Comparison of ENCODE assay signal across 10 cellular contexts in the genomic region with DNA sequence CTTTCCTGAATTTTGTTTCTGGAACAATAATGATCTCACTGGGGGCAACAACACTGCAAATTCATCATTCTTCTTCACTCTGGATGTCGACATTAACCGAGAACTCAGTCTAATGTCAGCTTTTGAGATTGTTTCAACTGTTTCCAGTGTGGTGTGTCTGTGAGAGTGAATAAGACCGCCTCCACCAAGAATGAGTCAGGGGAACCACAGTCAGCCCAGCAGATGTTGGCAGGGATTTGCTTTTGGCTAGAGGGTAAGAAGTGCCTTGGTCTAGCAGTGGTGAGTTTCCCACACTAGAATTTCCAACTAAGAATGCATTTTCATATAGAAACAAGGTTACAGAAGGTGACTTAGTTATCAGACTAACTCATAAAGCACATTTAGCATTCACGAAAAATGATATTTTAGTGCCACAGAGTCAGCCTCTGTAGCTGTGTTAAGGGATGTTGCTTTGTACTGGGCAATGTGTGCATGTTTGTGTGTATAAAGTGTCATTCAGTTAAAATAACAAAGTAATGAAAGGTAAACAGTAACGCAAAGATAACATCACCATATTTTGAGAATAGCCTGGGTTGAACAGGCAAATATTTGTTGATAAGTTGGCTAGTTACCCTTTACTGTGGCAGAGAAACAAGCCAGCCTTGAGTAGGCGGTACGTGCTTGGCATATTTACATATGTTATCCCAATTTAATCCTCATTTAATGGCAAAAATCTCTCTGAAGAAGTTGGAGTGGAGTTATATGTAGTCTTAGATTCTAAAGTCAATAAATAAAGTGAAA.
A peak's percentile ranks its signal among the peaks of the same experiment; 100 is the strongest.
DNase-seq lines count a peak whose midpoint lies in the region; ATAC-seq and TF ChIP-seq lines count a peak whose summit lies in the region.
"Had no signal": no experiment of that assay in that cellular context is flagged by ENCODE, and none has a peak within 500 bp of the region (broad histone marks: within the 10 kb centered on the region; RNA-seq: fewer than 3 reads in every experiment).

No MANE protein-coding gene starts in this region.

- DNase-seq in DMS 273 (lab: John Stamatoyannopoulos, UW; ENCODE audit: unreplicated experiment) = peak; percentile 31
- DNase-seq in DMS 273 treated with DMSO at 0.1 percent for 48 hours (lab: John Stamatoyannopoulos, UW) = no peak
- DNase-seq in LNCaP clone FGC (ENCODE audit: low read depth) = peak; percentile 92
- no peak for DNase-seq in coronary artery (ENCODE audit: low spot score)
- peak; percentile 71 for DNase-seq in smooth muscle cell of the brain vasculature (ENCODE audit: low read depth, low spot score)
- no peak for DNase-seq in activated CD8-positive, alpha-beta memory T cell treated with anti-CD3 and anti-CD28 coated beads for 24 hours
- DNase-seq in NCI-H2107 treated with DMSO at 0.1 percent for 48 hours (lab: John Stamatoyannopoulos, UW; ENCODE audit: unreplicated experiment) = no peak
- DNase-seq: H9 had no signal

- TF ChIP-seq CTCF in LNCaP clone FGC (IDR thresholded peaks at IDR 0.05; ENCODE audit: control insufficient read depth, extremely low read depth, insufficient read depth) (no peak), coronary artery (IDR thresholded peaks at IDR 0.05) (no peak)

- H3K4me3 ChIP-seq in LNCaP clone FGC (ENCODE audit: low read depth, low read length) (no peak overlapping the region), coronary artery (no peak overlapping the region)

- ATAC-seq in HG03108 (IDR thresholded peaks at IDR 0.05; ENCODE audit: unreplicated experiment) = no peak

- peak overlapping the region; percentile 42 to 66 for H3K27ac ChIP-seq in coronary artery
- H3K27ac ChIP-seq: 22Rv1 had no signal

Comparison
In these comparisons a context has a peak if more than half of its experiments do, and no peak if none do; other contexts are left out.
1. DNase-seq: peak in DMS 273 (single experiment), LNCaP clone FGC (single experiment) and smooth muscle cell of the brain vasculature (single experiment); none in DMS 273 treated with DMSO at 0.1 percent for 48 hours (single experiment), coronary artery (single experiment), activated CD8-positive, alpha-beta memory T cell treated with anti-CD3 and anti-CD28 coated beads for 24 hours (single experiment) and NCI-H2107 treated with DMSO at 0.1 percent for 48 hours (single experiment).